ENCODE assay signal across 20 cellular contexts in genomic region chr11:35349897-35350296, GRCh38.
DNase-seq lines count a peak whose midpoint lies in the region; ATAC-seq and TF ChIP-seq lines count a peak whose summit lies in the region.
"Had no signal": no experiment of that assay in that cellular context is flagged by ENCODE, and none has a peak within 500 bp of the region (broad histone marks: within the 10 kb centered on the region; RNA-seq: fewer than 3 reads in every experiment).

No MANE protein-coding gene starts in this region.

- ATAC-seq in T-cell (replicated peaks in 1 of 4) (no peak), GM21786 (IDR thresholded peaks at IDR 0.05; ENCODE audit: unreplicated experiment) (no peak)
- ATAC-seq: HCT116 had no signal

- H3K4me3 Mint-ChIP-seq in activated naive CD4-positive, alpha-beta T cell treated with anti-CD3 and anti-CD28 coated beads for 36 hours: no peak overlapping the region
- H3K4me3 Mint-ChIP-seq in CD4-positive, alpha-beta memory T cell: peak overlapping the region in 5 of 8 donors; percentile 79 to 83 (median 80)
- H3K4me3 Mint-ChIP-seq in T-cell: peak overlapping the region in 1 of 3 donors; percentile 56
- no peak overlapping the region for H3K4me3 Mint-ChIP-seq in osteocyte (ENCODE audit: unreplicated experiment)

- no peak overlapping the region for H2AFZ ChIP-seq in hepatocyte

- peaks cover 29% of the 10 kb centered on the region for H3K4me1 ChIP-seq in CD4-positive, alpha-beta memory T cell (ENCODE audit: insufficient read depth, low read length)
- H3K4me1 ChIP-seq in hepatocyte (ENCODE audit: insufficient read depth): peaks cover 11% of the 10 kb centered on the region

- no peaks in the 10 kb centered on the region for H3K36me3 Mint-ChIP-seq in activated naive CD4-positive, alpha-beta T cell treated with anti-CD3 and anti-CD28 coated beads for 36 hours (ENCODE audit: low read depth)
- H3K36me3 Mint-ChIP-seq in CD4-positive, alpha-beta memory T cell: no peaks in the 10 kb centered on the region
- H3K36me3 Mint-ChIP-seq in T-cell (no peaks in the 10 kb centered on the region), osteocyte (ENCODE audit: unreplicated experiment) (no peaks in the 10 kb centered on the region)

- CTCF ChIA-PET in activated naive CD4-positive, alpha-beta T cell treated with anti-CD3 and anti-CD28 coated beads for 36 hours (lab: Charles Lee): interaction anchor here (0.5 to 1.3 kb wide), 5 partner anchors 12 to 440 kb away, joined by 3 to 10 read pairs (median 3); no protein-coding TSS in a partner anchor
- CTCF ChIA-PET in CD4-positive, alpha-beta memory T cell (lab: Charles Lee; ENCODE audit: partially characterized antibody): interaction anchor here (1.0 to 1.9 kb wide), 4 partner anchors 18 to 112 kb away, joined by 3 to 9 read pairs (median 4); no protein-coding TSS in a partner anchor
- CTCF ChIA-PET in T-cell (lab: Charles Lee): interaction anchor here in 1 of 2 donors (1.0 kb wide), 1 partner anchor 42 kb away, joined by 3 read pairs; no protein-coding TSS in a partner anchor

- 98% methylated on average over 4 of the region's 4 CpGs for WGBS in hepatocyte (ENCODE audit: low lambda C conversion rate, missing lambda C conversion rate)

- H3K27me3 ChIP-seq in CD4-positive, alpha-beta memory T cell (ENCODE audit: insufficient read depth, low read length): no peaks in the 10 kb centered on the region
- H3K27me3 ChIP-seq in hepatocyte: no peaks in the 10 kb centered on the region

- H3K27me3 Mint-ChIP-seq in activated naive CD4-positive, alpha-beta T cell treated with anti-CD3 and anti-CD28 coated beads for 36 hours (ENCODE audit: low read depth): no peaks in the 10 kb centered on the region
- H3K27me3 Mint-ChIP-seq in CD4-positive, alpha-beta memory T cell: no peaks in the 10 kb centered on the region
- H3K27me3 Mint-ChIP-seq in T-cell (no peaks in the 10 kb centered on the region), osteocyte (ENCODE audit: unreplicated experiment) (no peaks in the 10 kb centered on the region)

- no peak overlapping the region for H3K4me2 ChIP-seq in hepatocyte

- no peaks in the 10 kb centered on the region for H3K9me3 ChIP-seq in CD4-positive, alpha-beta memory T cell (ENCODE audit: control insufficient read depth in 1 of 2, low read length in 2 of 2)
- no peaks in the 10 kb centered on the region for H3K9me3 ChIP-seq in hepatocyte (ENCODE audit: low read depth)

- H3K4me3 ChIP-seq in CD4-positive, alpha-beta memory T cell (ENCODE audit: low read length in 2 of 2): no peak overlapping the region
- no peak overlapping the region for H3K4me3 ChIP-seq in hepatocyte

- no peaks in the 10 kb centered on the region for H3K9me3 Mint-ChIP-seq in activated naive CD4-positive, alpha-beta T cell treated with anti-CD3 and anti-CD28 coated beads for 36 hours
- H3K9me3 Mint-ChIP-seq in CD4-positive, alpha-beta memory T cell: peaks cover 0 to 3% (median 0%) of the 10 kb centered on the region in 8 donors
- H3K9me3 Mint-ChIP-seq in T-cell: no peaks in the 10 kb centered on the region
- H3K9me3 Mint-ChIP-seq in osteocyte (ENCODE audit: unreplicated experiment): peaks cover 3% of the 10 kb centered on the region

- H3K36me3 ChIP-seq in CD4-positive, alpha-beta memory T cell (ENCODE audit: insufficient read depth, low read length): no peaks in the 10 kb centered on the region
- no peaks in the 10 kb centered on the region for H3K36me3 ChIP-seq in hepatocyte (replicated peaks; ENCODE audit: insufficient read depth, low read depth)

- TF ChIP-seq CTCF in osteocyte (IDR thresholded peaks at IDR 0.05) (no peak), hepatocyte (IDR thresholded peaks at IDR 0.05; ENCODE audit: poor library complexity) (no peak)

- intact Hi-C loops in activated naive CD4-positive, alpha-beta T cell treated with anti-CD3 and anti-CD28 coated beads for 36 hours (cut with micrococcal nuclease): loop anchor here (1.0 kb wide), 1 partner anchor 13 kb away; no protein-coding TSS in a partner anchor
- intact Hi-C loops in CD4-positive, alpha-beta memory T cell (cut with micrococcal nuclease): loop anchor here (1.0 kb wide), 1 partner anchor 19 kb away; no protein-coding TSS in a partner anchor

- no peaks in the 10 kb centered on the region for H3K79me2 ChIP-seq in hepatocyte

- POLR2A ChIA-PET in CD4-positive, alpha-beta memory T cell (lab: Charles Lee; ENCODE audit: partially characterized antibody): interaction anchor here (1.0 to 4.9 kb wide), 3 partner anchors 10 to 22 kb away, joined by 3 to 30 read pairs (median 7); no protein-coding TSS in a partner anchor
- POLR2A ChIA-PET in T-cell (lab: Charles Lee): interaction anchor here in 1 of 2 donors (0.6 to 0.9 kb wide), 2 partner anchors 16 to 83 kb away, joined by 3 to 6 read pairs; no protein-coding TSS in a partner anchor

- H3K27ac ChIP-seq in CD4-positive, alpha-beta memory T cell (ENCODE audit: low read depth, low read length): no peak overlapping the region
- H3K27ac ChIP-seq in hepatocyte: no peak overlapping the region
- H3K27ac ChIP-seq: RWPE1 had no signal

- H3K9me2 ChIP-seq in hepatocyte (replicated peaks; ENCODE audit: insufficient read depth): no peaks in the 10 kb centered on the region

- peak; percentile 53 for DNase-seq in activated naive CD4-positive, alpha-beta T cell treated with anti-CD3 and anti-CD28 coated beads for 36 hours
- no peak for DNase-seq in activated naive CD4-positive, alpha-beta T cell treated with anti-CD3 and anti-CD28 coated beads, Interleukin-2, amount 50 U/mL, for 16 hours
- no peak for DNase-seq in CD4-positive, alpha-beta memory T cell
- DNase-seq in T-cell (no peak), osteocyte (ENCODE audit: extremely low spot score, unreplicated experiment) (no peak), hepatocyte (ENCODE audit: low spot score) (no peak)
- DNase-seq: DMS53; EL; KG1; NCI-H1092; NCI-H1436; NCI-H2029; NCI-H2227 treated with DMSO at 0.1 percent for 48 hours; NCI-H524; NCI-H774; NK-92 treated with Interleukin-12 subunit alpha and Interleukin-12 subunit beta, amount 100 ng/mL, for 24 hours; SHP77 treated with DMSO at 0.1 percent for 48 hours had no signal

- no peaks in the 10 kb centered on the region for H4K20me1 ChIP-seq in hepatocyte (ENCODE audit: insufficient read depth, poor library complexity, severe bottlenecking)

- H3K27ac Mint-ChIP-seq in activated naive CD4-positive, alpha-beta T cell treated with anti-CD3 and anti-CD28 coated beads for 36 hours: peak overlapping the region; percentile 39
- H3K27ac Mint-ChIP-seq in CD4-positive, alpha-beta memory T cell: peak overlapping the region in 6 of 7 donors; percentile 75 to 94 (median 91)
- peak overlapping the region; percentile 96 for H3K27ac Mint-ChIP-seq in T-cell
- H3K27ac Mint-ChIP-seq in osteocyte (ENCODE audit: unreplicated experiment): peak overlapping the region; percentile 72

- H3K4me1 Mint-ChIP-seq in activated naive CD4-positive, alpha-beta T cell treated with anti-CD3 and anti-CD28 coated beads for 36 hours (ENCODE audit: low read depth): peaks cover 39% of the 10 kb centered on the region
- H3K4me1 Mint-ChIP-seq in CD4-positive, alpha-beta memory T cell: peaks cover 21 to 48% (median 33%) of the 10 kb centered on the region in 4 donors
- H3K4me1 Mint-ChIP-seq in T-cell (peaks cover 27 to 52% (median 47%) of the 10 kb centered on the region in 3 donors), osteocyte (ENCODE audit: unreplicated experiment) (peaks cover 64% of the 10 kb centered on the region)

Comparison
In these comparisons a context has a peak if more than half of its experiments do, and no peak if none do; other contexts are left out.
1. H3K27ac Mint-ChIP-seq: peak in every context shown above with its lines; median percentile 96 in T-cell; 91 in CD4-positive, alpha-beta memory T cell; 72 in osteocyte; 39 in activated naive CD4-positive, alpha-beta T cell treated with anti-CD3 and anti-CD28 coated beads for 36 hours.
2. H3K4me3 Mint-ChIP-seq: peak in CD4-positive, alpha-beta memory T cell (5 of 8); none in activated naive CD4-positive, alpha-beta T cell treated with anti-CD3 and anti-CD28 coated beads for 36 hours (single experiment) and osteocyte (single experiment).